31 cellular contexts compared by ENCODE assay signal in the genomic region with DNA sequence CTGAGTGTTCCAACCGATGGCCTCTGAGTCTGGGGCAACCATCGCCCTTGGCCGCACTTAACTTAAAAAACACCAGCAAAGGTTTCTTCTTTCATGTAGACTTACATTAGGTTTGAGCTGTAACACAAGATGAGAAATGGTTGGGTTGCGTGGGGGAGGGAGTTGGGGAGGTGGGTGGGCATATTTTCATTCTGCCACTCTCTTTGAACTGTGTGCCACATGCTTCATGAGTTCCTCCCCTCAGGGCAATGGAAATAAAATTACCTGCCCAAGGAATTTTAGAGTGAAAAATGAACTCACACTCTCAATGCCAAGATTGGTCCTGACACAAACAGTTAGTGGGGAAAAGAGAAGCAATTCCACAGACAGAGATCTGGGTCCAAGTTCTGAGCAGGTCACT.
"Had no signal": no experiment of that assay in that cellular context is flagged by ENCODE, and none has a peak within 500 bp of the region (broad histone marks: within the 10 kb centered on the region; RNA-seq: fewer than 3 reads in every experiment).

No MANE protein-coding gene starts in this region.

- H3K4me3 Mint-ChIP-seq: activated B cell treated with CpG ODN at 0.5 μM for 24 hours; activated CD4-positive, alpha-beta memory T cell treated with anti-CD3 and anti-CD28 coated beads, Interleukin-2, amount 10 ng/mL, durations not matched to agents 7 days and 5 days; activated CD4-positive, alpha-beta T cell treated with anti-CD3 and anti-CD28 coated beads, Interleukin-2, amount 10 ng/mL, durations not matched to agents 7 days and 5 days; activated naive CD4-positive, alpha-beta T cell treated with anti-CD3 and anti-CD28 coated beads, Interleukin-2, amount 10 ng/mL, durations not matched to agents 7 days and 5 days; activated naive CD8-positive, alpha-beta T cell treated with anti-CD3 and anti-CD28 coated beads, Interleukin-2, amount 10 ng/mL, durations not matched to agents 7 days and 5 days; activated T-cell treated with anti-CD3 and anti-CD28 coated beads, Interleukin-2, amount 50 U/mL, for 24 hours; activated T-cell treated with anti-CD3 and anti-CD28 coated beads, Interleukin-2, amount 50 U/mL, for 72 hours; T-cell; T-helper 1 cell treated with Interleukin-12 subunit alpha and Interleukin-12 subunit beta and Interleukin-4 antibody, amounts not matched to agents 30 μg/mL and 1 μg/mL, for 36 hours; T-helper 2 cell treated with Interferon-gamma antibody and Interleukin-4, amounts not matched to agents 5 μg/mL and 100 μg/mL, for 36 hours had no signal

- ATAC-seq: activated CD4-positive, CD25-positive, alpha-beta regulatory T cell treated with anti-CD3 and anti-CD28 coated beads, Interleukin-2, amount 50 U/mL, for 24 hours; activated naive CD4-positive, alpha-beta T cell treated with anti-CD3 and anti-CD28 coated beads, Interleukin-2, amount 50 U/mL, for 72 hours; activated T-cell treated with anti-CD3 and anti-CD28 coated beads, Interleukin-2, amount 50 U/mL, for 72 hours; gastrocnemius medialis; T-cell had no signal

- H3K4me1 Mint-ChIP-seq: activated CD4-positive, alpha-beta memory T cell treated with anti-CD3 and anti-CD28 coated beads, Interleukin-2, amount 10 ng/mL, durations not matched to agents 7 days and 5 days; activated naive CD4-positive, alpha-beta T cell treated with anti-CD3 and anti-CD28 coated beads, Interleukin-2, amount 10 ng/mL, durations not matched to agents 7 days and 5 days; activated naive CD8-positive, alpha-beta T cell treated with anti-CD3 and anti-CD28 coated beads, Interleukin-2, amount 10 ng/mL, durations not matched to agents 7 days and 5 days had no signal

- H3K36me3 Mint-ChIP-seq: activated naive CD4-positive, alpha-beta T cell treated with anti-CD3 and anti-CD28 coated beads, Interleukin-2, amount 10 ng/mL, durations not matched to agents 7 days and 5 days; activated naive CD4-positive, alpha-beta T cell treated with anti-CD3 and anti-CD28 coated beads, Interleukin-2, amount 50 U/mL, for 72 hours; activated naive CD8-positive, alpha-beta T cell treated with anti-CD3 and anti-CD28 coated beads, Interleukin-2, amount 10 ng/mL, durations not matched to agents 7 days and 5 days; T-cell had no signal

- H3K9me3 ChIP-seq: gastrocnemius medialis had no signal

- DNase-seq: activated B cell treated with CpG ODN at 0.5 μM for 24 hours; activated CD4-positive, alpha-beta memory T cell treated with anti-CD3 and anti-CD28 coated beads, Interleukin-2, amount 10 ng/mL, durations not matched to agents 7 days and 5 days; activated CD4-positive, alpha-beta T cell treated with anti-CD3 and anti-CD28 coated beads, Interleukin-2, amount 10 ng/mL, durations not matched to agents 7 days and 5 days; activated CD4-positive, alpha-beta T cell treated with anti-CD3 and anti-CD28 coated beads, Interleukin-2, amount 50 U/mL, for 4 hours; activated CD8-positive, alpha-beta memory T cell treated with anti-CD3 and anti-CD28 coated beads, Interleukin-2, amount 50 U/mL, for 48 hours; activated gamma-delta T cell; activated naive CD4-positive, alpha-beta T cell; activated naive CD4-positive, alpha-beta T cell treated with anti-CD3 and anti-CD28 coated beads, Interleukin-2, amount 10 ng/mL, durations not matched to agents 7 days and 5 days; activated naive CD8-positive, alpha-beta T cell treated with anti-CD3 and anti-CD28 coated beads, Interleukin-2, amount 10 ng/mL, durations not matched to agents 7 days and 5 days; activated T-cell treated with anti-CD3 and anti-CD28 coated beads for 4 hours; activated T-cell treated with anti-CD3 and anti-CD28 coated beads, Interleukin-2, amount 50 U/mL, for 24 hours; activated T-cell treated with anti-CD3 and anti-CD28 coated beads, Interleukin-2, amount 50 U/mL, for 72 hours; brain microvascular endothelial cell; caudate nucleus; cortex of kidney; effector CD8-positive, alpha-beta T cell; foreskin fibroblast; gastrocnemius medialis; glutamatergic neuron; SW 1271; T-cell; T1000; WERI-Rb-1 had no signal

- FAIRE-seq: astrocyte, colon, endometrium, endothelial cell of umbilical vein had no signal

- H3K27ac ChIP-seq: brain microvascular endothelial cell, gastrocnemius medialis, WERI-Rb-1 had no signal

- H3K9me3 Mint-ChIP-seq: activated B cell treated with CpG ODN at 0.5 μM for 24 hours; activated CD4-positive, alpha-beta memory T cell treated with anti-CD3 and anti-CD28 coated beads, Interleukin-2, amount 10 ng/mL, durations not matched to agents 7 days and 5 days; activated CD4-positive, alpha-beta T cell treated with anti-CD3 and anti-CD28 coated beads, Interleukin-2, amount 10 ng/mL, durations not matched to agents 7 days and 5 days; activated naive CD4-positive, alpha-beta T cell treated with anti-CD3 and anti-CD28 coated beads, Interleukin-2, amount 10 ng/mL, durations not matched to agents 7 days and 5 days; activated naive CD8-positive, alpha-beta T cell treated with anti-CD3 and anti-CD28 coated beads, Interleukin-2, amount 10 ng/mL, durations not matched to agents 7 days and 5 days; activated T-cell treated with anti-CD3 and anti-CD28 coated beads, Interleukin-2, amount 50 U/mL, for 24 hours; activated T-cell treated with anti-CD3 and anti-CD28 coated beads, Interleukin-2, amount 50 U/mL, for 72 hours; T-cell; T-helper 1 cell treated with Interleukin-12 subunit alpha and Interleukin-12 subunit beta and Interleukin-4 antibody, amounts not matched to agents 30 μg/mL and 1 μg/mL, for 36 hours; T-helper 2 cell treated with Interferon-gamma antibody and Interleukin-4, amounts not matched to agents 5 μg/mL and 100 μg/mL, for 36 hours had no signal

- H3K36me3 ChIP-seq: brain microvascular endothelial cell, gastrocnemius medialis, WERI-Rb-1 had no signal

- H3K4me3 ChIP-seq: gastrocnemius medialis had no signal

- H3K27me3 Mint-ChIP-seq: activated B cell treated with CpG ODN at 0.5 μM for 24 hours; activated naive CD4-positive, alpha-beta T cell treated with anti-CD3 and anti-CD28 coated beads, Interleukin-2, amount 10 ng/mL, durations not matched to agents 7 days and 5 days; activated naive CD8-positive, alpha-beta T cell treated with anti-CD3 and anti-CD28 coated beads, Interleukin-2, amount 10 ng/mL, durations not matched to agents 7 days and 5 days had no signal

- H3K27ac Mint-ChIP-seq: activated B cell treated with CpG ODN at 0.5 μM for 24 hours; activated CD4-positive, alpha-beta memory T cell treated with anti-CD3 and anti-CD28 coated beads, Interleukin-2, amount 10 ng/mL, durations not matched to agents 7 days and 5 days; activated CD4-positive, alpha-beta T cell treated with anti-CD3 and anti-CD28 coated beads, Interleukin-2, amount 10 ng/mL, durations not matched to agents 7 days and 5 days; activated naive CD4-positive, alpha-beta T cell treated with anti-CD3 and anti-CD28 coated beads, Interleukin-2, amount 10 ng/mL, durations not matched to agents 7 days and 5 days; activated naive CD4-positive, alpha-beta T cell treated with anti-CD3 and anti-CD28 coated beads, Interleukin-2, amount 50 U/mL, for 72 hours; activated naive CD8-positive, alpha-beta T cell treated with anti-CD3 and anti-CD28 coated beads, Interleukin-2, amount 10 ng/mL, durations not matched to agents 7 days and 5 days; activated T-cell treated with anti-CD3 and anti-CD28 coated beads, Interleukin-2, amount 50 U/mL, for 24 hours; activated T-cell treated with anti-CD3 and anti-CD28 coated beads, Interleukin-2, amount 50 U/mL, for 72 hours; T-cell; T-helper 1 cell treated with Interleukin-12 subunit alpha and Interleukin-12 subunit beta and Interleukin-4 antibody, amounts not matched to agents 30 μg/mL and 1 μg/mL, for 36 hours; T-helper 2 cell treated with Interferon-gamma antibody and Interleukin-4, amounts not matched to agents 5 μg/mL and 100 μg/mL, for 36 hours had no signal

- H3K27me3 ChIP-seq: brain microvascular endothelial cell, gastrocnemius medialis had no signal
